17 cellular contexts compared by ENCODE assay signal in genomic region chr15:83200589-83200988, GRCh38. TPM values are rescaled to one million over a fixed set of nuclear protein-coding genes. Genes with fewer than 3 reads are reported as not detected.
DNase-seq lines count a peak whose midpoint lies in the region; ATAC-seq and TF ChIP-seq lines count a peak whose summit lies in the region.
"Had no signal": no experiment of that assay in that cellular context is flagged by ENCODE, and none has a peak within 500 bp of the region (broad histone marks: within the 10 kb centered on the region; RNA-seq: fewer than 3 reads in every experiment).

No MANE protein-coding gene starts in this region.

- H3K27ac ChIP-seq in KMS-11 (peak overlapping the region; percentile 21; the same call in 1 of the 2 replicates), OCI-LY7 (ENCODE audit: low read depth, low read length, poor library complexity, severe bottlenecking) (no peak overlapping the region)
- H3K27ac ChIP-seq: body of pancreas had no signal

- H3K4me1 ChIP-seq in KMS-11 (ENCODE audit: low read depth, poor library complexity, severe bottlenecking) (peaks cover 35% of the 10 kb centered on the region), skeletal muscle satellite cell (ENCODE audit: control insufficient read depth, insufficient read depth, low read length) (peaks cover 25% of the 10 kb centered on the region), OCI-LY7 (ENCODE audit: insufficient read depth, low read length, poor library complexity, severe bottlenecking) (peaks cover 23% of the 10 kb centered on the region)

- H3K4me3 ChIP-seq in KMS-11 (IDR thresholded peaks at IDR 0.05; ENCODE audit: insufficient read depth, low read depth, low read length) = no peak overlapping the region
- no peak overlapping the region for H3K4me3 ChIP-seq in skeletal muscle satellite cell (ENCODE audit: low read length)
- H3K4me3 ChIP-seq in OCI-LY7 (ENCODE audit: low read depth, low read length, poor library complexity, severe bottlenecking) = no peak overlapping the region
- H3K4me3 ChIP-seq: body of pancreas had no signal

- no peaks in the 10 kb centered on the region for H4K20me1 ChIP-seq in KMS-11 (ENCODE audit: insufficient read depth)
- 0 out of 2 replicates have a peak, but pooled peaks cover 6% of the 10 kb centered on the region for H4K20me1 ChIP-seq in OCI-LY7 (ENCODE audit: insufficient read depth, low read length)

- BruUV-seq in OCI-LY7 (replicated peaks; lab: Mats Ljungman, UMichigan) = no TSS peak

- intact Hi-C loops in OCI-LY7 (cut with micrococcal nuclease; ENCODE audit: unreplicated experiment) = loop anchor here (10.0 kb wide), 1 partner anchor 666 kb away; no protein-coding TSS in a partner anchor

- H3K9ac ChIP-seq in KMS-11 (no peak overlapping the region), skeletal muscle satellite cell (ENCODE audit: low read depth, low read length) (peak overlapping the region; percentile 10)

- CTCF ChIA-PET in OCI-LY7 (lab: Charles Lee; ENCODE audit: unreplicated experiment) = no interaction called here

- peaks cover 31% of the 10 kb centered on the region for H3K4me1 Mint-ChIP-seq in activated T-cell treated with anti-CD3 and anti-CD28 coated beads, Interleukin-2, amount 50 U/mL, for 4 hours (ENCODE audit: low read depth)
- H3K4me1 Mint-ChIP-seq in activated naive CD8-positive, alpha-beta T cell treated with anti-CD3 and anti-CD28 coated beads for 36 hours = peaks cover 22% of the 10 kb centered on the region

- ATAC-seq in activated T-cell treated with anti-CD3 and anti-CD28 coated beads, Interleukin-2, amount 50 U/mL, for 4 hours = no peak
- ATAC-seq: body of pancreas, left cardiac atrium had no signal

- H3K9me3 Mint-ChIP-seq in activated T-cell treated with anti-CD3 and anti-CD28 coated beads, Interleukin-2, amount 50 U/mL, for 4 hours = no peaks in the 10 kb centered on the region
- no peaks in the 10 kb centered on the region for H3K9me3 Mint-ChIP-seq in activated naive CD8-positive, alpha-beta T cell treated with anti-CD3 and anti-CD28 coated beads for 36 hours
- H3K9me3 Mint-ChIP-seq: CD4-positive, alpha-beta T cell had no signal

- POLR2A ChIA-PET in OCI-LY7 (lab: Charles Lee) = no interaction called here

- no peaks in the 10 kb centered on the region for H3K9me3 ChIP-seq in skeletal muscle satellite cell (replicated peaks; ENCODE audit: low read length)
- H3K9me3 ChIP-seq in OCI-LY7 (ENCODE audit: low read length) = no peaks in the 10 kb centered on the region
- H3K9me3 ChIP-seq: body of pancreas had no signal

- H3K27ac Mint-ChIP-seq in activated naive CD8-positive, alpha-beta T cell treated with anti-CD3 and anti-CD28 coated beads for 36 hours = peak overlapping the region; percentile 87
- H3K27ac Mint-ChIP-seq: CD4-positive, alpha-beta T cell had no signal

- no peaks in the 10 kb centered on the region for H3K79me2 ChIP-seq in KMS-11 (ENCODE audit: insufficient read depth, low read depth)
- H3K79me2 ChIP-seq in OCI-LY7 (ENCODE audit: insufficient read depth, low read depth, low read length) = peaks cover 70% of the 10 kb centered on the region; the same call in 1 of the 2 replicates

- no peak for DNase-seq in activated T-cell treated with anti-CD3 and anti-CD28 coated beads, Interleukin-2, amount 50 U/mL, for 4 hours
- no peak for DNase-seq in activated T-cell treated with anti-CD3 and anti-CD28 coated beads for 4 hours
- DNase-seq in activated naive CD8-positive, alpha-beta T cell treated with anti-CD3 and anti-CD28 coated beads for 36 hours = no peak
- no peak for DNase-seq in AG20443 (ENCODE audit: low spot score)
- no peak for DNase-seq in DMS153 (lab: John Stamatoyannopoulos, UW)
- DNase-seq in OCI-LY7 (ENCODE audit: low spot score) = no peak
- DNase-seq: activated gamma-delta T cell treated with Interleukin-2 at 50 U/mL for 16 hours; body of pancreas; CD4-positive, alpha-beta T cell; DMS53; left cardiac atrium; NCI-H1930; NCI-H446 treated with DMSO at 0.1 percent for 48 hours; NK-92 treated with Interleukin-12 subunit alpha and Interleukin-12 subunit beta, amount 100 ng/mL, for 24 hours; stimulated activated naive CD4-positive, alpha-beta T cell had no signal

- peaks cover 16% of the 10 kb centered on the region for H3K27me3 Mint-ChIP-seq in activated T-cell treated with anti-CD3 and anti-CD28 coated beads, Interleukin-2, amount 50 U/mL, for 4 hours (ENCODE audit: low read depth)
- peaks cover 50% of the 10 kb centered on the region for H3K27me3 Mint-ChIP-seq in activated naive CD8-positive, alpha-beta T cell treated with anti-CD3 and anti-CD28 coated beads for 36 hours

- H3K9me2 ChIP-seq in OCI-LY7 (ENCODE audit: insufficient read depth, low read length) = no peaks in the 10 kb centered on the region

- H3K4me3 Mint-ChIP-seq in activated T-cell treated with anti-CD3 and anti-CD28 coated beads, Interleukin-2, amount 50 U/mL, for 4 hours = peak overlapping the region; percentile 37
- H3K4me3 Mint-ChIP-seq in activated naive CD8-positive, alpha-beta T cell treated with anti-CD3 and anti-CD28 coated beads for 36 hours = no peak overlapping the region
- H3K4me3 Mint-ChIP-seq: CD4-positive, alpha-beta T cell had no signal

- no peaks in the 10 kb centered on the region for H3K36me3 Mint-ChIP-seq in activated T-cell treated with anti-CD3 and anti-CD28 coated beads, Interleukin-2, amount 50 U/mL, for 4 hours (ENCODE audit: insufficient read depth)
- no peaks in the 10 kb centered on the region for H3K36me3 Mint-ChIP-seq in activated naive CD8-positive, alpha-beta T cell treated with anti-CD3 and anti-CD28 coated beads for 36 hours

- H2AFZ ChIP-seq in KMS-11 (ENCODE audit: low read depth) (no peak overlapping the region), OCI-LY7 (ENCODE audit: low read length) (no peak overlapping the region)

- H3K27me3 ChIP-seq in KMS-11 (ENCODE audit: insufficient read depth, low read depth) = peaks cover 67% of the 10 kb centered on the region
- no peaks in the 10 kb centered on the region for H3K27me3 ChIP-seq in skeletal muscle satellite cell (ENCODE audit: control insufficient read depth, insufficient read depth, low read length)
- H3K27me3 ChIP-seq: body of pancreas had no signal

- H3K4me2 ChIP-seq in KMS-11 (peak overlapping the region; percentile 69), skeletal muscle satellite cell (ENCODE audit: low read length) (no peak overlapping the region), OCI-LY7 (ENCODE audit: low read length) (no peak overlapping the region)

- TF ChIP-seq CTCF in KMS-11 (conservative IDR thresholded peaks at IDR 0.05; ENCODE audit: low read depth, low read length) = no peak
- TF ChIP-seq CTCF in OCI-LY7 (conservative IDR thresholded peaks at IDR 0.05; ENCODE audit: low read length) = no peak

- H3K36me3 ChIP-seq in KMS-11 (ENCODE audit: insufficient read depth) (no peaks in the 10 kb centered on the region), skeletal muscle satellite cell (ENCODE audit: insufficient read depth, low read length) (no peaks in the 10 kb centered on the region), OCI-LY7 (ENCODE audit: insufficient read depth, low read length) (no peaks in the 10 kb centered on the region)

RNA-seq across cellular contexts. Expression of gene HDGFL3, which starts 7.0 kb away (rescaled TPM):
- total RNA-seq in activated T-cell treated with anti-CD3 and anti-CD28 coated beads, Interleukin-2, amount 50 U/mL, for 4 hours = 10 to 100 TPM in 1 of 3 donors, 1 to 10 TPM in 2; 3.4 to 10.9 (median 3.9) TPM
- 10 to 100 TPM; 13.7 to 14.1 TPM for total RNA-seq in activated naive CD8-positive, alpha-beta T cell treated with anti-CD3 and anti-CD28 coated beads for 36 hours
- total RNA-seq in skeletal muscle satellite cell (2012; rRNA removed) = 16.4 and 30.2 TPM in 2 replicates
- total RNA-seq in OCI-LY7 (2014; rRNA removed; shearing (Covaris generic)) = 29.3 and 57.6 TPM in 2 replicates
- total RNA-seq in OCI-LY7 (2022) = 74.4 and 84.8 TPM in 2 replicates
